In the genomic region with DNA sequence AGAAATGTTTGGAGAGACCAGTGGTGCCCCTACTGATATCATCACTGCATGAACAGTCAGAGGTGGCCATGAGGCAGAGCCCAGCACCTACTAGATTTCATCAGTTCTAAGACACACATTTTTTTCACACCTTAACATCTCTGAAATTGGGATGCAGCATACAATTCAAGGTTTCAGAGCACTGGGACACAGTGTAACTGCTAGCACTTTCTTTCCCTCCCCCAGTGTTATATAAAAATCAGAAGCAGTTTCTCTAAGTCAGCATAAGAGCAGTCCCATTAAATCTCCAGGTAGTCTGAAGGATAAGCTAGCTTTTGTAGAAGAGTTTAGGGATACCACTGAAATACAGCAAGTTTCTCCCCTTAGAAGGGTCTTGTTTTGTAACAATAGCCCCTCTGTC, we compare ENCODE assay signal across 1 cellular context.
TF ChIP-seq lines count a peak whose summit lies in the region.

No MANE protein-coding gene starts in this region.

TF ChIP-seq in HepG2, 621 proteins besides CTCF, POLR2A, EP300 and RAD21:
- TF ChIP-seq, protein P1, sequence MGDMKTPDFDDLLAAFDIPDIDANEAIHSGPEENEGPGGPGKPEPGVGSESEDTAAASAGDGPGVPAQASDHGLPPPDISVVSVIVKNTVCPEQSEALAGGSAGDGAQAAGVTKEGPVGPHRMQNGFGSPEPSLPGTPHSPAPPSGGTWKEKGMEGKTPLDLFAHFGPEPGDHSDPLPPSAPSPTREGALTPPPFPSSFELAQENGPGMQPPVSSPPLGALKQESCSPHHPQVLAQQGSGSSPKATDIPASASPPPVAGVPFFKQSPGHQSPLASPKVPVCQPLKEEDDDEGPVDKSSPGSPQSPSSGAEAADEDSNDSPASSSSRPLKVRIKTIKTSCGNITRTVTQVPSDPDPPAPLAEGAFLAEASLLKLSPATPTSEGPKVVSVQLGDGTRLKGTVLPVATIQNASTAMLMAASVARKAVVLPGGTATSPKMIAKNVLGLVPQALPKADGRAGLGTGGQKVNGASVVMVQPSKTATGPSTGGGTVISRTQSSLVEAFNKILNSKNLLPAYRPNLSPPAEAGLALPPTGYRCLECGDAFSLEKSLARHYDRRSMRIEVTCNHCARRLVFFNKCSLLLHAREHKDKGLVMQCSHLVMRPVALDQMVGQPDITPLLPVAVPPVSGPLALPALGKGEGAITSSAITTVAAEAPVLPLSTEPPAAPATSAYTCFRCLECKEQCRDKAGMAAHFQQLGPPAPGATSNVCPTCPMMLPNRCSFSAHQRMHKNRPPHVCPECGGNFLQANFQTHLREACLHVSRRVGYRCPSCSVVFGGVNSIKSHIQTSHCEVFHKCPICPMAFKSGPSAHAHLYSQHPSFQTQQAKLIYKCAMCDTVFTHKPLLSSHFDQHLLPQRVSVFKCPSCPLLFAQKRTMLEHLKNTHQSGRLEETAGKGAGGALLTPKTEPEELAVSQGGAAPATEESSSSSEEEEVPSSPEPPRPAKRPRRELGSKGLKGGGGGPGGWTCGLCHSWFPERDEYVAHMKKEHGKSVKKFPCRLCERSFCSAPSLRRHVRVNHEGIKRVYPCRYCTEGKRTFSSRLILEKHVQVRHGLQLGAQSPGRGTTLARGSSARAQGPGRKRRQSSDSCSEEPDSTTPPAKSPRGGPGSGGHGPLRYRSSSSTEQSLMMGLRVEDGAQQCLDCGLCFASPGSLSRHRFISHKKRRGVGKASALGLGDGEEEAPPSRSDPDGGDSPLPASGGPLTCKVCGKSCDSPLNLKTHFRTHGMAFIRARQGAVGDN (CRISPR knock-in tag; IDR thresholded peaks at IDR 0.05) = no peak
- TF ChIP-seq, protein P2, sequence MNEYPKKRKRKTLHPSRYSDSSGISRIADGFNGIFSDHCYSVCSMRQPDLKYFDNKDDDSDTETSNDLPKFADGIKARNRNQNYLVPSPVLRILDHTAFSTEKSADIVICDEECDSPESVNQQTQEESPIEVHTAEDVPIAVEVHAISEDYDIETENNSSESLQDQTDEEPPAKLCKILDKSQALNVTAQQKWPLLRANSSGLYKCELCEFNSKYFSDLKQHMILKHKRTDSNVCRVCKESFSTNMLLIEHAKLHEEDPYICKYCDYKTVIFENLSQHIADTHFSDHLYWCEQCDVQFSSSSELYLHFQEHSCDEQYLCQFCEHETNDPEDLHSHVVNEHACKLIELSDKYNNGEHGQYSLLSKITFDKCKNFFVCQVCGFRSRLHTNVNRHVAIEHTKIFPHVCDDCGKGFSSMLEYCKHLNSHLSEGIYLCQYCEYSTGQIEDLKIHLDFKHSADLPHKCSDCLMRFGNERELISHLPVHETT (CRISPR knock-in tag; conservative IDR thresholded peaks at IDR 0.05) = no peak
- TF ChIP-seq, protein P3, sequence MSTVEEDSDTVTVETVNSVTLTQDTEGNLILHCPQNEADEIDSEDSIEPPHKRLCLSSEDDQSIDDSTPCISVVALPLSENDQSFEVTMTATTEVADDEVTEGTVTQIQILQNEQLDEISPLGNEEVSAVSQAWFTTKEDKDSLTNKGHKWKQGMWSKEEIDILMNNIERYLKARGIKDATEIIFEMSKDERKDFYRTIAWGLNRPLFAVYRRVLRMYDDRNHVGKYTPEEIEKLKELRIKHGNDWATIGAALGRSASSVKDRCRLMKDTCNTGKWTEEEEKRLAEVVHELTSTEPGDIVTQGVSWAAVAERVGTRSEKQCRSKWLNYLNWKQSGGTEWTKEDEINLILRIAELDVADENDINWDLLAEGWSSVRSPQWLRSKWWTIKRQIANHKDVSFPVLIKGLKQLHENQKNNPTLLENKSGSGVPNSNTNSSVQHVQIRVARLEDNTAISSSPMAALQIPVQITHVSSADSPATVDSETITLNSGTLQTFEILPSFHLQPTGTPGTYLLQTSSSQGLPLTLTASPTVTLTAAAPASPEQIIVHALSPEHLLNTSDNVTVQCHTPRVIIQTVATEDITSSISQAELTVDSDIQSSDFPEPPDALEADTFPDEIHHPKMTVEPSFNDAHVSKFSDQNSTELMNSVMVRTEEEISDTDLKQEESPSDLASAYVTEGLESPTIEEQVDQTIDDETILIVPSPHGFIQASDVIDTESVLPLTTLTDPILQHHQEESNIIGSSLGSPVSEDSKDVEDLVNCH (CRISPR knock-in tag; IDR thresholded peaks at IDR 0.05) = no peak
- TF ChIP-seq MTF2 (CRISPR knock-in tag; IDR thresholded peaks at IDR 0.05; ENCODE audit: borderline replicate concordance) (no peak), SALL1 (CRISPR knock-in tag; IDR thresholded peaks at IDR 0.05) (no peak), ZSCAN22 (CRISPR knock-in tag; IDR thresholded peaks at IDR 0.05) (no peak), HOXA7 (CRISPR knock-in tag; IDR thresholded peaks at IDR 0.05) (no peak), TRIM24 (CRISPR knock-in tag; IDR thresholded peaks at IDR 0.05) (no peak), TBX2 (CRISPR knock-in tag; IDR thresholded peaks at IDR 0.05; ENCODE audit: borderline replicate concordance) (no peak), ZNF343 (CRISPR knock-in tag; IDR thresholded peaks at IDR 0.05) (no peak), ZNF468 (CRISPR knock-in tag; IDR thresholded peaks at IDR 0.05) (no peak)
- TF ChIP-seq, protein P4, sequence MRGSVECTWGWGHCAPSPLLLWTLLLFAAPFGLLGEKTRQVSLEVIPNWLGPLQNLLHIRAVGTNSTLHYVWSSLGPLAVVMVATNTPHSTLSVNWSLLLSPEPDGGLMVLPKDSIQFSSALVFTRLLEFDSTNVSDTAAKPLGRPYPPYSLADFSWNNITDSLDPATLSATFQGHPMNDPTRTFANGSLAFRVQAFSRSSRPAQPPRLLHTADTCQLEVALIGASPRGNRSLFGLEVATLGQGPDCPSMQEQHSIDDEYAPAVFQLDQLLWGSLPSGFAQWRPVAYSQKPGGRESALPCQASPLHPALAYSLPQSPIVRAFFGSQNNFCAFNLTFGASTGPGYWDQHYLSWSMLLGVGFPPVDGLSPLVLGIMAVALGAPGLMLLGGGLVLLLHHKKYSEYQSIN (CRISPR knock-in tag; IDR thresholded peaks at IDR 0.05; ENCODE audit: borderline replicate concordance) = no peak
- TF ChIP-seq, protein P5, sequence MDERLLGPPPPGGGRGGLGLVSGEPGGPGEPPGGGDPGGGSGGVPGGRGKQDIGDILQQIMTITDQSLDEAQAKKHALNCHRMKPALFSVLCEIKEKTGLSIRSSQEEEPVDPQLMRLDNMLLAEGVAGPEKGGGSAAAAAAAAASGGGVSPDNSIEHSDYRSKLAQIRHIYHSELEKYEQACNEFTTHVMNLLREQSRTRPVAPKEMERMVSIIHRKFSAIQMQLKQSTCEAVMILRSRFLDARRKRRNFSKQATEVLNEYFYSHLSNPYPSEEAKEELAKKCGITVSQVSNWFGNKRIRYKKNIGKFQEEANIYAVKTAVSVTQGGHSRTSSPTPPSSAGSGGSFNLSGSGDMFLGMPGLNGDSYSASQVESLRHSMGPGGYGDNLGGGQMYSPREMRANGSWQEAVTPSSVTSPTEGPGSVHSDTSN (CRISPR knock-in tag; IDR thresholded peaks at IDR 0.05) = no peak
TF ChIP-seq in HepG2: peak in this region for 0.
